18 cellular contexts compared by ENCODE assay signal in the genomic region with DNA sequence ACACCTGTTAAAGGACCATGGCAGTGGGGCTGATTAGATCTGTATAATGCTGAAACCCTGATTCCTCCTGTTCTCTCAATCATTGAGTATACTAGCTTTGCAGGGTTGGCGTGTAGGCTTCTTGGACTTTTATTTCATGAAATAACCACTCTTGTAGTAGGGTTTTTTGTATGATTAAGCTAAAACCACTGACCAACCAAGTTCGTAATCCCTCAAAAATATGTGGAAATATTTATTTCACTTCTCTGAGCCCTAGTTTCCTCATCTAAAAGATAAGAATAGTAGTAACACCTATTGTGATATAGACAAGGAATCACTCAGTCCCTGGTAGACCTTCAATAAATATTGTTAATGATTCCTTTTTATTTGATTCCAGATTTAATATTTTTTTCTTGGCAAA. TPM values are rescaled to one million over a fixed set of nuclear protein-coding genes. Genes with fewer than 3 reads are reported as not detected.
DNase-seq lines count a peak whose midpoint lies in the region; ATAC-seq and TF ChIP-seq lines count a peak whose summit lies in the region.
"Had no signal": no experiment of that assay in that cellular context is flagged by ENCODE, and none has a peak within 500 bp of the region (broad histone marks: within the 10 kb centered on the region; RNA-seq: fewer than 3 reads in every experiment).

No MANE protein-coding gene starts in this region.

- TF ChIP-seq CTCF in chondrocyte (IDR thresholded peaks at IDR 0.05) (no peak), glutamatergic neuron (IDR thresholded peaks at IDR 0.05; ENCODE audit: partially characterized antibody, unreplicated experiment) (no peak), nephron progenitor cell (IDR thresholded peaks at IDR 0.05) (no peak)

- peak overlapping the region; percentile 35 for H3K27ac Mint-ChIP-seq in activated naive CD4-positive, alpha-beta T cell treated with anti-CD3 and anti-CD28 coated beads, Interleukin-2, amount 50 U/mL, for 24 hours
- peak overlapping the region; percentile 76 for H3K27ac Mint-ChIP-seq in chondrocyte (ENCODE audit: unreplicated experiment)
- no peak overlapping the region for H3K27ac Mint-ChIP-seq in glutamatergic neuron (ENCODE audit: unreplicated experiment)
- no peak overlapping the region for H3K27ac Mint-ChIP-seq in nephron progenitor cell
- H3K27ac Mint-ChIP-seq: activated naive CD4-positive, alpha-beta T cell treated with anti-CD3 and anti-CD28 coated beads for 36 hours had no signal

- no peaks in the 10 kb centered on the region for H3K27me3 Mint-ChIP-seq in activated naive CD4-positive, alpha-beta T cell treated with anti-CD3 and anti-CD28 coated beads, Interleukin-2, amount 50 U/mL, for 24 hours
- no peaks in the 10 kb centered on the region for H3K27me3 Mint-ChIP-seq in chondrocyte (ENCODE audit: low read depth)
- no peaks in the 10 kb centered on the region for H3K27me3 Mint-ChIP-seq in glutamatergic neuron (ENCODE audit: unreplicated experiment)
- no peaks in the 10 kb centered on the region for H3K27me3 Mint-ChIP-seq in nephron progenitor cell (ENCODE audit: low read depth, poor library complexity)
- H3K27me3 Mint-ChIP-seq: progenitor cell of endocrine pancreas had no signal

- peaks cover 3% of the 10 kb centered on the region for H3K36me3 Mint-ChIP-seq in activated naive CD4-positive, alpha-beta T cell treated with anti-CD3 and anti-CD28 coated beads, Interleukin-2, amount 50 U/mL, for 24 hours
- H3K36me3 Mint-ChIP-seq in chondrocyte (ENCODE audit: low read depth), result peaks cover 3% of the 10 kb centered on the region
- H3K36me3 Mint-ChIP-seq in glutamatergic neuron (ENCODE audit: unreplicated experiment), result no peaks in the 10 kb centered on the region
- peaks cover 27% of the 10 kb centered on the region for H3K36me3 Mint-ChIP-seq in nephron progenitor cell (ENCODE audit: low read depth)

- no peak for ATAC-seq in GM18520 (IDR thresholded peaks at IDR 0.05; ENCODE audit: unreplicated experiment)

- peaks cover 58% of the 10 kb centered on the region for H3K4me1 Mint-ChIP-seq in activated naive CD4-positive, alpha-beta T cell treated with anti-CD3 and anti-CD28 coated beads, Interleukin-2, amount 50 U/mL, for 24 hours
- H3K4me1 Mint-ChIP-seq in chondrocyte (ENCODE audit: low read depth) (peaks cover 51% of the 10 kb centered on the region), glutamatergic neuron (ENCODE audit: low read depth, unreplicated experiment) (peaks cover 12% of the 10 kb centered on the region), nephron progenitor cell (peaks cover 32% of the 10 kb centered on the region)

- DNase-seq in activated naive CD4-positive, alpha-beta T cell treated with anti-CD3 and anti-CD28 coated beads, Interleukin-2, amount 50 U/mL, for 16 hours, result no peak
- DNase-seq in SK-N-MC (ENCODE audit: low read depth, low spot score), result no peak
- DNase-seq in chondrocyte (ENCODE audit: low spot score), result no peak
- DNase-seq in glutamatergic neuron, result no peak
- DNase-seq in NCI-H1694 treated with DMSO at 0.1 percent for 48 hours (lab: John Stamatoyannopoulos, UW), result no peak
- no peak for DNase-seq in nephron progenitor cell
- DNase-seq: activated CD4-positive, alpha-beta T cell treated with anti-CD3 and anti-CD28 coated beads, Interleukin-2, amount 50 U/mL, for 1 hour; foreskin melanocyte; NCI-H1048; NCI-H2081 treated with DMSO at 0.1 percent for 48 hours; stimulated activated CD4-positive, alpha-beta T cell treated with anti-CD3 and anti-CD28 coated beads, Interleukin-2, amount 100 ng/mL, for 48 hours; substantia nigra; uterus had no signal

- H3K4me3 Mint-ChIP-seq in activated naive CD4-positive, alpha-beta T cell treated with anti-CD3 and anti-CD28 coated beads, Interleukin-2, amount 50 U/mL, for 24 hours, result peak overlapping the region; percentile 4
- H3K4me3 Mint-ChIP-seq in chondrocyte (ENCODE audit: unreplicated experiment), result no peak overlapping the region
- H3K4me3 Mint-ChIP-seq in glutamatergic neuron (ENCODE audit: unreplicated experiment), result no peak overlapping the region
- no peak overlapping the region for H3K4me3 Mint-ChIP-seq in nephron progenitor cell
- H3K4me3 Mint-ChIP-seq: activated naive CD4-positive, alpha-beta T cell treated with anti-CD3 and anti-CD28 coated beads for 36 hours had no signal

- peak overlapping the region; percentile 64; the same call in 1 of the 2 replicates for H3K27ac ChIP-seq in SK-N-MC
- H3K27ac ChIP-seq: brain microvascular endothelial cell, uterus had no signal

- no peaks in the 10 kb centered on the region for H3K9me3 ChIP-seq in SK-N-MC (ENCODE audit: low read depth, low read length)
- H3K9me3 ChIP-seq: uterus had no signal

- H3K36me3 ChIP-seq in SK-N-MC (ENCODE audit: insufficient read depth, low read length), result peaks cover 34% of the 10 kb centered on the region
- H3K36me3 ChIP-seq: uterus had no signal

- H3K9me3 Mint-ChIP-seq in activated naive CD4-positive, alpha-beta T cell treated with anti-CD3 and anti-CD28 coated beads, Interleukin-2, amount 50 U/mL, for 24 hours, result no peaks in the 10 kb centered on the region
- H3K9me3 Mint-ChIP-seq in chondrocyte (ENCODE audit: low read depth) (no peaks in the 10 kb centered on the region), glutamatergic neuron (ENCODE audit: unreplicated experiment) (peaks cover 9% of the 10 kb centered on the region), nephron progenitor cell (no peaks in the 10 kb centered on the region)
- H3K9me3 Mint-ChIP-seq: activated naive CD4-positive, alpha-beta T cell treated with anti-CD3 and anti-CD28 coated beads for 36 hours had no signal

- no peak overlapping the region for H3K4me3 ChIP-seq in SK-N-MC
- H3K4me3 ChIP-seq: uterus had no signal

- H3K9ac ChIP-seq in SK-N-MC (ENCODE audit: insufficient read length), result peak overlapping the region; percentile 31

RNA-seq across cellular contexts. Expression of gene API5, which starts 4.2 kb away (rescaled TPM):
- 80.6 to 82.3 TPM (median 81.3 TPM) in 3 replicates for total RNA-seq in chondrocyte
- total RNA-seq in glutamatergic neuron (ENCODE audit: unreplicated experiment), result 101 TPM

RNA-seq across cellular contexts. Expression of gene TTC17, which starts 42.8 kb away (rescaled TPM):
- 53.4 to 65.8 TPM (median 53.8 TPM) in 3 replicates for total RNA-seq in chondrocyte
- 92.0 TPM for total RNA-seq in glutamatergic neuron (ENCODE audit: unreplicated experiment)

Comparison
In these comparisons a context has a peak if more than half of its experiments do, and no peak if none do; other contexts are left out.
1. H3K27ac Mint-ChIP-seq: peak in activated naive CD4-positive, alpha-beta T cell treated with anti-CD3 and anti-CD28 coated beads, Interleukin-2, amount 50 U/mL, for 24 hours (single experiment) and chondrocyte (single experiment); none in glutamatergic neuron (single experiment) and nephron progenitor cell (single experiment).